In genomic region chr4:104743141-104743748, GRCh38 we compare ENCODE assay signal across 11 cellular contexts.
DNase-seq lines count a peak whose midpoint lies in the region; ATAC-seq lines count a peak whose summit lies in the region.
"Had no signal": no experiment of that assay in that cellular context is flagged by ENCODE, and none has a peak within 500 bp of the region (broad histone marks: within the 10 kb centered on the region; RNA-seq: fewer than 3 reads in every experiment).

No MANE protein-coding gene starts in this region.

- DNase-seq in stimulated activated CD4-positive, alpha-beta T cell treated with anti-CD3 and anti-CD28 coated beads, Interleukin-15, amount 100 ng/mL, for 24 hours = no peak
- DNase-seq in immature natural killer cell = no peak
- no peak for DNase-seq in stimulated activated CD4-positive, alpha-beta T cell treated with anti-CD3 and anti-CD28 coated beads, Interleukin-1b, Interleukin-23, amount 100 ng/mL, for 48 hours
- DNase-seq in stimulated activated CD4-positive, alpha-beta T cell treated with anti-CD3 and anti-CD28 coated beads, Interleukin-2, amount 100 ng/mL, for 48 hours = no peak
- DNase-seq: activated naive CD4-positive, alpha-beta T cell treated with anti-CD3 and anti-CD28 coated beads, Interleukin-2, amount 10 ng/mL, durations not matched to agents 7 days and 5 days had no signal

- no peak overlapping the region for H3K27ac Mint-ChIP-seq in immature natural killer cell
- H3K27ac Mint-ChIP-seq: activated naive CD4-positive, alpha-beta T cell treated with anti-CD3 and anti-CD28 coated beads, Interleukin-2, amount 10 ng/mL, durations not matched to agents 7 days and 5 days; mesothelial cell of epicardium; stimulated activated effector memory CD8-positive, alpha-beta T cell treated with anti-CD3 and anti-CD28 coated beads, Interleukin-12 subunit alpha, Interleukin-12 subunit beta, amount 100 ng/mL, for 72 hours had no signal

- ATAC-seq in GM19324 (IDR thresholded peaks at IDR 0.05; ENCODE audit: low FRiP score, unreplicated experiment) (peak; percentile 96), HG02763 (IDR thresholded peaks at IDR 0.05; ENCODE audit: unreplicated experiment) (peak; percentile 98), HG03521 (IDR thresholded peaks at IDR 0.05; ENCODE audit: unreplicated experiment) (peak; percentile 98)
- ATAC-seq: stimulated activated effector memory CD8-positive, alpha-beta T cell treated with anti-CD3 and anti-CD28 coated beads, Interleukin-12 subunit alpha, Interleukin-12 subunit beta, amount 100 ng/mL, for 72 hours had no signal

- H3K4me3 ChIP-seq in GM08714 (ENCODE audit: low read length) = peak overlapping the region; percentile 30; the same call in 1 of the 2 replicates

- no peak overlapping the region for H3K4me3 Mint-ChIP-seq in immature natural killer cell
- H3K4me3 Mint-ChIP-seq: activated naive CD4-positive, alpha-beta T cell treated with anti-CD3 and anti-CD28 coated beads, Interleukin-2, amount 10 ng/mL, durations not matched to agents 7 days and 5 days; mesothelial cell of epicardium; stimulated activated effector memory CD8-positive, alpha-beta T cell treated with anti-CD3 and anti-CD28 coated beads, Interleukin-12 subunit alpha, Interleukin-12 subunit beta, amount 100 ng/mL, for 72 hours had no signal

- no peaks in the 10 kb centered on the region for H3K4me1 Mint-ChIP-seq in immature natural killer cell
- H3K4me1 Mint-ChIP-seq: activated naive CD4-positive, alpha-beta T cell treated with anti-CD3 and anti-CD28 coated beads, Interleukin-2, amount 10 ng/mL, durations not matched to agents 7 days and 5 days; mesothelial cell of epicardium; stimulated activated effector memory CD8-positive, alpha-beta T cell treated with anti-CD3 and anti-CD28 coated beads, Interleukin-12 subunit alpha, Interleukin-12 subunit beta, amount 100 ng/mL, for 72 hours had no signal

- no peaks in the 10 kb centered on the region for H3K9me3 Mint-ChIP-seq in immature natural killer cell
- H3K9me3 Mint-ChIP-seq: activated naive CD4-positive, alpha-beta T cell treated with anti-CD3 and anti-CD28 coated beads, Interleukin-2, amount 10 ng/mL, durations not matched to agents 7 days and 5 days; mesothelial cell of epicardium; stimulated activated effector memory CD8-positive, alpha-beta T cell treated with anti-CD3 and anti-CD28 coated beads, Interleukin-12 subunit alpha, Interleukin-12 subunit beta, amount 100 ng/mL, for 72 hours had no signal

- peaks cover 0 to 3% (median 0%) of the 10 kb centered on the region in 3 donors for H3K27me3 Mint-ChIP-seq in immature natural killer cell (ENCODE audit: low read depth in 3 of 3)
- H3K27me3 Mint-ChIP-seq: activated naive CD4-positive, alpha-beta T cell treated with anti-CD3 and anti-CD28 coated beads, Interleukin-2, amount 10 ng/mL, durations not matched to agents 7 days and 5 days had no signal

- H3K36me3 Mint-ChIP-seq in immature natural killer cell = no peaks in the 10 kb centered on the region
- H3K36me3 Mint-ChIP-seq: activated naive CD4-positive, alpha-beta T cell treated with anti-CD3 and anti-CD28 coated beads, Interleukin-2, amount 10 ng/mL, durations not matched to agents 7 days and 5 days; mesothelial cell of epicardium; stimulated activated effector memory CD8-positive, alpha-beta T cell treated with anti-CD3 and anti-CD28 coated beads, Interleukin-12 subunit alpha, Interleukin-12 subunit beta, amount 100 ng/mL, for 72 hours had no signal
